32 cellular contexts compared by ENCODE assay signal in genomic region chr22:20798218-20798617, GRCh38. TPM values are rescaled to one million over a fixed set of nuclear protein-coding genes. Genes with fewer than 3 reads are reported as not detected.
"Had no signal": no experiment of that assay in that cellular context is flagged by ENCODE, and none has a peak within 500 bp of the region (broad histone marks: within the 10 kb centered on the region; RNA-seq: fewer than 3 reads in every experiment).

No MANE protein-coding gene starts in this region.

- H3K27ac ChIP-seq: left lung, lower lobe of right lung, pancreas, right atrium auricular region, right lobe of liver, stomach, thoracic aorta, tibial artery, uterus had no signal

- H3K27me3 ChIP-seq: left lung, pancreas, right atrium auricular region, right lobe of liver, stomach, tibial artery, uterus had no signal

- DNase-seq: hypothalamus; immature natural killer cell; kidney; left colon; left lung; lower lobe of right lung; mammary epithelial cell; mesenchymal stem cell; naive thymus-derived CD8-positive, alpha-beta T cell; nucleus accumbens; pancreas; right lobe of liver; stimulated activated CD4-positive, alpha-beta T cell treated with anti-CD3 and anti-CD28 coated beads, Interleukin-1b, Interleukin-23, amount 100 ng/mL, for 48 hours; stimulated activated CD4-positive, alpha-beta T cell treated with anti-CD3 and anti-CD28 coated beads, Interleukin-2, amount 100 ng/mL, for 48 hours; stimulated activated CD4-positive, alpha-beta T cell treated with anti-CD3 and anti-CD28 coated beads, Interleukin-4, amount 100 ng/mL, for 4 hours; stimulated activated CD8-positive, alpha-beta memory T cell treated with anti-CD3 and anti-CD28 coated beads, Interleukin-4, amount 100 ng/mL, for 48 hours; stimulated activated naive B cell treated with anti-CD40 and anti-IgM and Interleukin-4, amounts not matched to agents 10 μg/mL and 1 μg/mL and 100 μg/mL, for 72 hours; stimulated activated naive CD8-positive, alpha-beta T cell treated with anti-CD3 and anti-CD28 coated beads, Interleukin-15, Interleukin-2, amounts not matched to agents 100 U/mL and 50 U/mL, for 24 hours; stomach; tibial artery; trophoblast cell; uterus had no signal

- H3K4me1 Mint-ChIP-seq: immature natural killer cell, nephron, neural crest cell had no signal

- H3K36me3 ChIP-seq: uterus had no signal

- H3K4me2 ChIP-seq: smooth muscle cell had no signal

- H3K27me3 Mint-ChIP-seq: naive thymus-derived CD8-positive, alpha-beta T cell; progenitor cell of endocrine pancreas; stimulated activated naive B cell treated with anti-CD40 and anti-IgM and Interleukin-4, amounts not matched to agents 10 μg/mL and 1 μg/mL and 100 μg/mL, for 72 hours had no signal

- H3K4me3 Mint-ChIP-seq: immature natural killer cell; naive thymus-derived CD8-positive, alpha-beta T cell; nephron; neural crest cell; stimulated activated naive B cell treated with anti-CD40 and anti-IgM and Interleukin-4, amounts not matched to agents 10 μg/mL and 1 μg/mL and 100 μg/mL, for 72 hours had no signal

- FAIRE-seq: islet of Langerhans, kidney, pancreas had no signal

- H3K4me1 ChIP-seq: left lung, lower lobe of right lung, pancreas, right atrium auricular region, tibial artery, uterus had no signal

- ATAC-seq: left colon; left lung; lower lobe of right lung; naive thymus-derived CD8-positive, alpha-beta T cell; pancreas; right lobe of liver; stimulated activated naive CD8-positive, alpha-beta T cell treated with anti-CD3 and anti-CD28 coated beads, Interleukin-15, Interleukin-2, amounts not matched to agents 100 U/mL and 50 U/mL, for 24 hours had no signal

- H3K9me3 Mint-ChIP-seq: immature natural killer cell; naive thymus-derived CD8-positive, alpha-beta T cell; nephron; neural crest cell; stimulated activated naive B cell treated with anti-CD40 and anti-IgM and Interleukin-4, amounts not matched to agents 10 μg/mL and 1 μg/mL and 100 μg/mL, for 72 hours had no signal

- H3K4me3 ChIP-seq: left lung, lower lobe of right lung, pancreas, right atrium auricular region, right lobe of liver, smooth muscle cell, stomach, thoracic aorta, tibial artery, uterus had no signal

- H3K27ac Mint-ChIP-seq: immature natural killer cell; naive thymus-derived CD8-positive, alpha-beta T cell; nephron; progenitor cell of endocrine pancreas; stimulated activated naive B cell treated with anti-CD40 and anti-IgM and Interleukin-4, amounts not matched to agents 10 μg/mL and 1 μg/mL and 100 μg/mL, for 72 hours had no signal

- H3K9me3 ChIP-seq: left lung, lower lobe of right lung, pancreas, right atrium auricular region, right lobe of liver, stomach, thoracic aorta, tibial artery, uterus had no signal

RNA-seq across cellular contexts. Expression of gene SERPIND1, which starts 24.3 kb away (rescaled TPM):
- total RNA-seq: kidney; left colon; mammary epithelial cell; naive thymus-derived CD8-positive, alpha-beta T cell; neural crest cell; osteoblast; renal cortical epithelial cell; skeletal muscle tissue; smooth muscle cell; thoracic aorta had no signal
- polyA plus RNA-seq: mammary epithelial cell; naive thymus-derived CD8-positive, alpha-beta T cell had no signal
